Comparison of ENCODE assay signal across 17 cellular contexts in genomic region chr14:51581017-51581881, GRCh38.
DNase-seq lines count a peak whose midpoint lies in the region; ATAC-seq and TF ChIP-seq lines count a peak whose summit lies in the region.
"Had no signal": no experiment of that assay in that cellular context is flagged by ENCODE, and none has a peak within 500 bp of the region (broad histone marks: within the 10 kb centered on the region; RNA-seq: fewer than 3 reads in every experiment).

No MANE protein-coding gene starts in this region.

- no peak overlapping the region for H2AK5ac ChIP-seq in H9 (ENCODE audit: insufficient read length, low read length)

- H2BK20ac ChIP-seq in H9 (ENCODE audit: low read depth, low read length, poor library complexity, severe bottlenecking) = no peak overlapping the region

- H2BK120ac ChIP-seq in H9 (ENCODE audit: low read depth, low read length, poor library complexity, severe bottlenecking) = no peak overlapping the region

- H3K23ac ChIP-seq in H9 (ENCODE audit: insufficient read length, low read depth, low read length) = no peak overlapping the region

- H3K27me3 ChIP-seq in H9 (ENCODE audit: insufficient read depth, low read length) = no peaks in the 10 kb centered on the region
- H3K27me3 ChIP-seq: gastroesophageal sphincter, sigmoid colon had no signal

- ATAC-seq in HG03520 (IDR thresholded peaks at IDR 0.05; ENCODE audit: unreplicated experiment) = no peak
- no peak for ATAC-seq in GM19328 (IDR thresholded peaks at IDR 0.05; ENCODE audit: unreplicated experiment)
- ATAC-seq: gastroesophageal sphincter; naive thymus-derived CD4-positive, alpha-beta T cell had no signal

- H3K4me3 Mint-ChIP-seq in H9 = no peak overlapping the region
- H3K4me3 Mint-ChIP-seq: naive thymus-derived CD4-positive, alpha-beta T cell had no signal

- H2BK15ac ChIP-seq in H9 (ENCODE audit: low read depth, low read length) = no peak overlapping the region

- no peak overlapping the region for H2BK12ac ChIP-seq in H9 (ENCODE audit: insufficient read length, low read depth, low read length)

- WGBS in H9 (ENCODE audit: extremely low coverage, insufficient read length, low lambda C conversion rate) = no CpG with 5 or more reads among the region's 4 CpGs

- POLR2A ChIA-PET in RWPE1 (lab: Yijun Ruan, JAX; ENCODE audit: low non-redundant PET) = no interaction called here

- no peak overlapping the region for H3K18ac ChIP-seq in H9 (ENCODE audit: insufficient read length, low read depth, low read length)

- H3K9ac ChIP-seq in H9 (ENCODE audit: extremely low read depth, insufficient read length, low read length) = no peak overlapping the region

- H3T11ph ChIP-seq in H9 (ENCODE audit: low read length) = no peak overlapping the region

- no peaks in the 10 kb centered on the region for H3K9me3 Mint-ChIP-seq in H9

- H4K20me1 ChIP-seq in H9 (ENCODE audit: control insufficient read depth, insufficient read depth, insufficient read length) = no peaks in the 10 kb centered on the region

- H3K56ac ChIP-seq in H9 (ENCODE audit: insufficient read length, low read depth, low read length) = no peak overlapping the region

- H3K36me3 Mint-ChIP-seq in H9 (ENCODE audit: insufficient read depth in 1 of 3, low read depth in 3 of 3) = no peaks in the 10 kb centered on the region
- H3K36me3 Mint-ChIP-seq: naive thymus-derived CD4-positive, alpha-beta T cell had no signal

- H3K9me3 ChIP-seq in H9 (ENCODE audit: control insufficient read depth, low read depth, low read length) = no peaks in the 10 kb centered on the region
- H3K9me3 ChIP-seq: gastroesophageal sphincter, sigmoid colon had no signal

- H3K27ac ChIP-seq in epithelial cell of prostate (peak overlapping the region; percentile 77), RWPE1 (no peak overlapping the region), H9 (ENCODE audit: insufficient read length, low read depth, low read length) (no peak overlapping the region)
- H3K27ac ChIP-seq: gastroesophageal sphincter, HL-60 had no signal

- no peaks in the 10 kb centered on the region; the same call in 1 of the 2 replicates for H3K27me3 Mint-ChIP-seq in H9 (ENCODE audit: low read depth)

- H3K79me1 ChIP-seq in H9 (ENCODE audit: insufficient read depth, low read depth, low read length, poor library complexity, severe bottlenecking) = no peaks in the 10 kb centered on the region

- H3K79me2 ChIP-seq in H9 (ENCODE audit: insufficient read depth, low read length) = no peaks in the 10 kb centered on the region

- CTCF ChIA-PET in RWPE1 (lab: Yijun Ruan, JAX) = no interaction called here

- H4K8ac ChIP-seq in H9 (replicated peaks; ENCODE audit: insufficient read length, low read depth, low read length) = no peak overlapping the region

- no peak overlapping the region for H3K27ac Mint-ChIP-seq in H9
- H3K27ac Mint-ChIP-seq: naive thymus-derived CD4-positive, alpha-beta T cell had no signal

- no peak overlapping the region for H4K5ac ChIP-seq in H9 (ENCODE audit: insufficient read length, low read depth, low read length)

- H2BK5ac ChIP-seq in H9 (ENCODE audit: insufficient read length, low read length) = no peak overlapping the region

- no peak for TF ChIP-seq CTCF in RWPE1 (conservative IDR thresholded peaks at IDR 0.05; ENCODE audit: low read depth)
- TF ChIP-seq CTCF in H9 (conservative IDR thresholded peaks at IDR 0.05) = no peak

- DNase-seq in GM03348 (ENCODE audit: low spot score) = peak; percentile 42
- peak; percentile 64 for DNase-seq in RPMI7951 (ENCODE audit: low read depth)
- peak; percentile 37 for DNase-seq in epithelial cell of prostate (ENCODE audit: low read depth, low spot score)
- peak; percentile 52 for DNase-seq in renal cortical epithelial cell (ENCODE audit: low read depth)
- DNase-seq in RWPE1 (ENCODE audit: low spot score) = no peak
- DNase-seq in H9 = no peak
- DNase-seq: activated CD4-positive, alpha-beta T cell treated with anti-CD3 and anti-CD28 coated beads, Interleukin-2, amount 50 U/mL, for 4 hours; activated gamma-delta T cell; left cardiac atrium; naive thymus-derived CD4-positive, alpha-beta T cell; NCI-H2171; sigmoid colon; T-helper 2 cell had no signal

- no peak overlapping the region for H3K14ac ChIP-seq in H9 (ENCODE audit: insufficient read depth, low read length)

- H3K23me2 ChIP-seq in H9 (ENCODE audit: insufficient read length, low read depth, low read length, poor library complexity, severe bottlenecking) = no peaks in the 10 kb centered on the region

- H3K4me1 Mint-ChIP-seq in H9 = peaks cover 5 to 10% of the 10 kb centered on the region in 2 experiments
- H3K4me1 Mint-ChIP-seq: naive thymus-derived CD4-positive, alpha-beta T cell had no signal

- no peak overlapping the region for H3K4ac ChIP-seq in H9 (ENCODE audit: low read depth, low read length)

- H3K4me2 ChIP-seq in H9 (ENCODE audit: insufficient read depth, insufficient read length, low read length) = no peak overlapping the region

- no peaks in the 10 kb centered on the region for H3K4me1 ChIP-seq in H9 (ENCODE audit: insufficient read depth, low read length)
- H3K4me1 ChIP-seq: gastroesophageal sphincter had no signal

- no peak overlapping the region for H4K91ac ChIP-seq in H9 (ENCODE audit: insufficient read length, low read depth, low read length)

- no peak overlapping the region for H2AFZ ChIP-seq in H9 (ENCODE audit: low read length)

Comparison
In these comparisons a context has a peak if more than half of its experiments do, and no peak if none do; other contexts are left out.
1. DNase-seq: peak in GM03348 (single experiment), RPMI7951 (single experiment), epithelial cell of prostate (single experiment) and renal cortical epithelial cell (single experiment); none in RWPE1 (single experiment) and H9 (single experiment).